34 cellular contexts compared by ENCODE assay signal in genomic region chr20:13130707-13131103, GRCh38.
"Had no signal": no experiment of that assay in that cellular context is flagged by ENCODE, and none has a peak within 500 bp of the region (broad histone marks: within the 10 kb centered on the region; RNA-seq: fewer than 3 reads in every experiment).

No MANE protein-coding gene starts in this region.

- H3K4me1 ChIP-seq: ascending aorta had no signal

- H3K27me3 ChIP-seq: ascending aorta, cardiac muscle cell had no signal

- H3K36me3 ChIP-seq: ascending aorta, cardiac muscle cell had no signal

- ATAC-seq: activated CD8-positive, alpha-beta T cell treated with anti-CD3 and anti-CD28 coated beads for 36 hours; activated naive CD8-positive, alpha-beta T cell treated with anti-CD3 and anti-CD28 coated beads, Interleukin-2, amount 50 U/mL, for 24 hours; activated T-cell treated with anti-CD3 and anti-CD28 coated beads, Interleukin-2, amount 50 U/mL, for 4 hours; activated T-cell treated with anti-CD3 and anti-CD28 coated beads, Interleukin-2, amount 50 U/mL, for 72 hours; activated T-helper 17 cell treated with anti-CD3 and anti-CD28 coated beads, Interleukin-2, amount 50 U/mL, for 72 hours had no signal

- H3K9me3 Mint-ChIP-seq: activated B cell treated with CpG ODN at 0.5 μM for 24 hours; activated CD4-positive, alpha-beta T cell treated with anti-CD3 and anti-CD28 coated beads, Interleukin-2, amount 10 ng/mL, durations not matched to agents 24 days and 14 days; activated CD8-positive, alpha-beta T cell treated with anti-CD3 and anti-CD28 coated beads for 36 hours; activated naive CD8-positive, alpha-beta T cell treated with anti-CD3 and anti-CD28 coated beads, Interleukin-2, amount 50 U/mL, for 24 hours; activated T-cell treated with anti-CD3 and anti-CD28 coated beads, Interleukin-2, amount 50 U/mL, for 4 hours; activated T-cell treated with anti-CD3 and anti-CD28 coated beads, Interleukin-2, amount 50 U/mL, for 72 hours; activated T-helper 1 cell treated with anti-CD3 and anti-CD28 coated beads, Interleukin-12 subunit alpha, Interleukin-12 subunit beta, Interleukin-2, Interleukin-4 antibody, amounts not matched to agents 30 ng/mL and 10 ng/mL and 1 ng/mL, durations not matched to agents 14 hours and 24 hours and 36 hours; central memory CD8-positive, alpha-beta T cell; T-helper 1 cell treated with Interleukin-12 subunit alpha and Interleukin-12 subunit beta and Interleukin-4 antibody, amounts not matched to agents 30 μg/mL and 1 μg/mL, for 36 hours; T-helper 2 cell treated with Interferon-gamma antibody and Interleukin-4, amounts not matched to agents 5 μg/mL and 100 μg/mL, for 36 hours had no signal

- H3K27ac Mint-ChIP-seq: activated B cell treated with CpG ODN at 0.5 μM for 24 hours; activated CD4-positive, alpha-beta memory T cell treated with anti-CD3 and anti-CD28 coated beads for 36 hours; activated CD4-positive, alpha-beta T cell treated with anti-CD3 and anti-CD28 coated beads, Interleukin-2, amount 10 ng/mL, durations not matched to agents 24 days and 14 days; activated CD8-positive, alpha-beta T cell treated with anti-CD3 and anti-CD28 coated beads for 36 hours; activated naive CD4-positive, alpha-beta T cell treated with anti-CD3 and anti-CD28 coated beads for 36 hours; activated naive CD8-positive, alpha-beta T cell; activated naive CD8-positive, alpha-beta T cell treated with anti-CD3 and anti-CD28 coated beads, Interleukin-2, amount 10 ng/mL, durations not matched to agents 7 days and 5 days; activated naive CD8-positive, alpha-beta T cell treated with anti-CD3 and anti-CD28 coated beads, Interleukin-2, amount 50 U/mL, for 24 hours; activated T-cell treated with anti-CD3 and anti-CD28 coated beads, Interleukin-2, amount 50 U/mL, for 72 hours; activated T-helper 1 cell treated with anti-CD3 and anti-CD28 coated beads, Interleukin-12 subunit alpha, Interleukin-12 subunit beta, Interleukin-2, Interleukin-4 antibody, amounts not matched to agents 30 ng/mL and 10 ng/mL and 1 ng/mL, durations not matched to agents 14 hours and 24 hours and 36 hours; activated T-helper 17 cell treated with anti-CD3 and anti-CD28 coated beads, Interleukin-2, amount 50 U/mL, for 72 hours; brain; T-helper 1 cell treated with Interleukin-12 subunit alpha and Interleukin-12 subunit beta and Interleukin-4 antibody, amounts not matched to agents 30 μg/mL and 1 μg/mL, for 36 hours; T-helper 2 cell treated with Interferon-gamma antibody and Interleukin-4, amounts not matched to agents 5 μg/mL and 100 μg/mL, for 36 hours had no signal

- DNase-seq: activated B cell treated with CpG ODN at 0.5 μM for 24 hours; activated CD4-positive, alpha-beta memory T cell treated with anti-CD3 and anti-CD28 coated beads for 36 hours; activated CD4-positive, alpha-beta T cell treated with anti-CD3 and anti-CD28 coated beads for 4 hours; activated CD4-positive, alpha-beta T cell treated with anti-CD3 and anti-CD28 coated beads, Interleukin-2, amount 10 ng/mL, durations not matched to agents 24 days and 14 days; activated CD4-positive, alpha-beta T cell treated with anti-CD3 and anti-CD28 coated beads, Interleukin-2, amount 50 U/mL, for 1 hour; activated CD4-positive, alpha-beta T cell treated with anti-CD3 and anti-CD28 coated beads, Interleukin-2, amount 50 U/mL, for 4 hours; activated CD4-positive, CD25-positive, alpha-beta regulatory T cell treated with anti-CD3 and anti-CD28 coated beads, Interleukin-2, amount 50 U/mL, for 72 hours; activated CD8-positive, alpha-beta memory T cell treated with anti-CD3 and anti-CD28 coated beads, Interleukin-2, amount 50 U/mL, for 4 hours; activated CD8-positive, alpha-beta T cell treated with anti-CD3 and anti-CD28 coated beads for 36 hours; activated effector memory CD4-positive, alpha-beta T cell treated with anti-CD3 and anti-CD28 coated beads, Interleukin-2, amount 50 U/mL, for 16 hours; activated gamma-delta T cell treated with Interleukin-2 at 50 U/mL for 16 hours; activated naive CD4-positive, alpha-beta T cell; activated naive CD4-positive, alpha-beta T cell treated with anti-CD3 and anti-CD28 coated beads for 36 hours; activated naive CD4-positive, alpha-beta T cell treated with anti-CD3 and anti-CD28 coated beads, Interleukin-2, amount 50 U/mL, for 16 hours; activated naive CD8-positive, alpha-beta T cell treated with anti-CD3 and anti-CD28 coated beads, Interleukin-2, amount 10 ng/mL, durations not matched to agents 7 days and 5 days; activated naive CD8-positive, alpha-beta T cell treated with anti-CD3 and anti-CD28 coated beads, Interleukin-2, amount 50 U/mL, for 24 hours; activated T-cell treated with anti-CD3 and anti-CD28 coated beads for 4 hours; activated T-cell treated with anti-CD3 and anti-CD28 coated beads, Interleukin-2, amount 50 U/mL, for 1 hour; activated T-cell treated with anti-CD3 and anti-CD28 coated beads, Interleukin-2, amount 50 U/mL, for 4 hours; activated T-cell treated with anti-CD3 and anti-CD28 coated beads, Interleukin-2, amount 50 U/mL, for 72 hours; amygdala; cerebellar nuclear complex; T-helper 2 cell; T-helper 9 cell had no signal

- H3K4me3 ChIP-seq: ascending aorta, cardiac muscle cell had no signal

- H3K36me3 Mint-ChIP-seq: activated CD4-positive, alpha-beta memory T cell treated with anti-CD3 and anti-CD28 coated beads for 36 hours; activated naive CD8-positive, alpha-beta T cell treated with anti-CD3 and anti-CD28 coated beads, Interleukin-2, amount 10 ng/mL, durations not matched to agents 7 days and 5 days; brain had no signal

- H3K9me3 ChIP-seq: ascending aorta had no signal

- H3K27ac ChIP-seq: ascending aorta, cardiac muscle cell, VCaP had no signal
